In genomic region chr21:34991366-34991967, GRCh38 we compare ENCODE assay signal across 30 cellular contexts. TPM values are rescaled to one million over a fixed set of nuclear protein-coding genes. Genes with fewer than 3 reads are reported as not detected.
DNase-seq lines count a peak whose midpoint lies in the region; ATAC-seq and TF ChIP-seq lines count a peak whose summit lies in the region.
"Had no signal": no experiment of that assay in that cellular context is flagged by ENCODE, and none has a peak within 500 bp of the region (broad histone marks: within the 10 kb centered on the region; RNA-seq: fewer than 3 reads in every experiment).

No MANE protein-coding gene starts in this region.

- H3K9me3 ChIP-seq in CD8-positive, alpha-beta memory T cell (ENCODE audit: low read length), result no peaks in the 10 kb centered on the region
- H3K9me3 ChIP-seq: gastroesophageal sphincter, lower lobe of right lung, psoas muscle, testis had no signal

- H3K4me1 Mint-ChIP-seq in activated CD4-positive, alpha-beta T cell treated with anti-CD3 and anti-CD28 coated beads for 36 hours, result peaks cover 79% of the 10 kb centered on the region
- peaks cover 63% of the 10 kb centered on the region for H3K4me1 Mint-ChIP-seq in activated CD4-positive, alpha-beta T cell treated with anti-CD3 and anti-CD28 coated beads, Interleukin-2, amount 10 ng/mL, durations not matched to agents 7 days and 5 days
- H3K4me1 Mint-ChIP-seq in CD8-positive, alpha-beta memory T cell, result peaks cover 63 to 74% (median 66%) of the 10 kb centered on the region in 3 donors
- H3K4me1 Mint-ChIP-seq in activated T-helper 17 cell treated with anti-CD3 and anti-CD28 coated beads, Interleukin-2, amount 50 U/mL, for 72 hours, result peaks cover 56% of the 10 kb centered on the region
- H3K4me1 Mint-ChIP-seq in natural killer cell, result peaks cover 67 to 70% of the 10 kb centered on the region in 2 donors

- no peaks in the 10 kb centered on the region for H3K27me3 ChIP-seq in CD8-positive, alpha-beta memory T cell (ENCODE audit: insufficient read depth, low read length, poor library complexity, severe bottlenecking)
- H3K27me3 ChIP-seq: testis had no signal

- no peak overlapping the region for H3K4me3 ChIP-seq in CD8-positive, alpha-beta memory T cell (ENCODE audit: low read length)
- H3K4me3 ChIP-seq: gastroesophageal sphincter, lower lobe of right lung, psoas muscle, SK-N-MC, testis had no signal

- POLR2A ChIA-PET in activated CD4-positive, alpha-beta T cell treated with anti-CD3 and anti-CD28 coated beads for 36 hours (lab: Charles Lee), result no interaction called here
- POLR2A ChIA-PET in activated CD4-positive, alpha-beta T cell treated with anti-CD3 and anti-CD28 coated beads, Interleukin-2, amount 10 ng/mL, durations not matched to agents 7 days and 5 days (lab: Charles Lee), result no interaction called here
- POLR2A ChIA-PET in CD8-positive, alpha-beta memory T cell (lab: Charles Lee), result no interaction called here

- no peak overlapping the region for H3K4me3 Mint-ChIP-seq in activated CD4-positive, alpha-beta T cell treated with anti-CD3 and anti-CD28 coated beads for 36 hours
- no peak overlapping the region for H3K4me3 Mint-ChIP-seq in activated CD4-positive, alpha-beta T cell treated with anti-CD3 and anti-CD28 coated beads, Interleukin-2, amount 10 ng/mL, durations not matched to agents 7 days and 5 days
- H3K4me3 Mint-ChIP-seq in CD8-positive, alpha-beta memory T cell, result peak overlapping the region in 3 of 7 donors; percentile 10 to 36 (median 16)
- peak overlapping the region; percentile 81 for H3K4me3 Mint-ChIP-seq in activated T-helper 17 cell treated with anti-CD3 and anti-CD28 coated beads, Interleukin-2, amount 50 U/mL, for 72 hours
- peak overlapping the region; percentile 18 for H3K4me3 Mint-ChIP-seq in natural killer cell
- H3K4me3 Mint-ChIP-seq: nephron had no signal

- H3K9me3 Mint-ChIP-seq in activated CD4-positive, alpha-beta T cell treated with anti-CD3 and anti-CD28 coated beads for 36 hours (ENCODE audit: low read depth), result no peaks in the 10 kb centered on the region
- H3K9me3 Mint-ChIP-seq in activated CD4-positive, alpha-beta T cell treated with anti-CD3 and anti-CD28 coated beads, Interleukin-2, amount 10 ng/mL, durations not matched to agents 7 days and 5 days, result no peaks in the 10 kb centered on the region
- H3K9me3 Mint-ChIP-seq in CD8-positive, alpha-beta memory T cell, result no peaks in the 10 kb centered on the region
- no peaks in the 10 kb centered on the region for H3K9me3 Mint-ChIP-seq in activated T-helper 17 cell treated with anti-CD3 and anti-CD28 coated beads, Interleukin-2, amount 50 U/mL, for 72 hours
- H3K9me3 Mint-ChIP-seq in natural killer cell, result no peaks in the 10 kb centered on the region
- H3K9me3 Mint-ChIP-seq: nephron had no signal

- no peaks in the 10 kb centered on the region for H3K27me3 Mint-ChIP-seq in activated CD4-positive, alpha-beta T cell treated with anti-CD3 and anti-CD28 coated beads for 36 hours
- no peaks in the 10 kb centered on the region for H3K27me3 Mint-ChIP-seq in activated CD4-positive, alpha-beta T cell treated with anti-CD3 and anti-CD28 coated beads, Interleukin-2, amount 10 ng/mL, durations not matched to agents 7 days and 5 days
- no peaks in the 10 kb centered on the region for H3K27me3 Mint-ChIP-seq in CD8-positive, alpha-beta memory T cell
- no peaks in the 10 kb centered on the region for H3K27me3 Mint-ChIP-seq in activated T-helper 17 cell treated with anti-CD3 and anti-CD28 coated beads, Interleukin-2, amount 50 U/mL, for 72 hours
- H3K27me3 Mint-ChIP-seq in natural killer cell (ENCODE audit: low read depth in 2 of 2), result no peaks in the 10 kb centered on the region

- no peak for TF ChIP-seq CTCF in natural killer cell (IDR thresholded peaks at IDR 0.05)

- H3K27ac Mint-ChIP-seq in activated CD4-positive, alpha-beta T cell treated with anti-CD3 and anti-CD28 coated beads for 36 hours, result peak overlapping the region; percentile 39
- no peak overlapping the region for H3K27ac Mint-ChIP-seq in activated CD4-positive, alpha-beta T cell treated with anti-CD3 and anti-CD28 coated beads, Interleukin-2, amount 10 ng/mL, durations not matched to agents 7 days and 5 days
- peak overlapping the region in 7 of 8 donors; percentile 15 to 86 (median 70) for H3K27ac Mint-ChIP-seq in CD8-positive, alpha-beta memory T cell
- H3K27ac Mint-ChIP-seq in activated T-helper 17 cell treated with anti-CD3 and anti-CD28 coated beads, Interleukin-2, amount 50 U/mL, for 72 hours, result peak overlapping the region; percentile 93
- peak overlapping the region; percentile 10 to 25 for H3K27ac Mint-ChIP-seq in natural killer cell
- H3K27ac Mint-ChIP-seq: nephron had no signal

- intact Hi-C loops in activated CD4-positive, alpha-beta T cell treated with anti-CD3 and anti-CD28 coated beads for 36 hours (cut with DNase I, micrococcal nuclease), result loop anchor here (2.0 to 5.0 kb wide), 2 partner anchors 13 to 411 kb away; no protein-coding TSS in a partner anchor
- intact Hi-C loops in natural killer cell (cut with micrococcal nuclease), result no loop called here

- peak; percentile 47 for DNase-seq in activated CD4-positive, alpha-beta T cell treated with anti-CD3 and anti-CD28 coated beads for 36 hours
- no peak for DNase-seq in activated CD4-positive, alpha-beta T cell treated with anti-CD3 and anti-CD28 coated beads, Interleukin-2, amount 10 ng/mL, durations not matched to agents 7 days and 5 days
- DNase-seq in CD8-positive, alpha-beta memory T cell, result no peak
- DNase-seq in natural killer cell (no peak), NCI-H82 treated with DMSO at 0.1 percent for 48 hours (lab: John Stamatoyannopoulos, UW; ENCODE audit: unreplicated experiment) (no peak), NCI-H1694 (lab: John Stamatoyannopoulos, UW) (no peak)
- no peak for DNase-seq in stimulated activated CD4-positive, alpha-beta T cell treated with anti-CD3 and anti-CD28 coated beads, Interleukin-12 subunit alpha, Interleukin-12 subunit beta, amount 100 ng/mL, for 4 hours
- DNase-seq: activated CD4-positive, alpha-beta T cell treated with anti-CD3 and anti-CD28 coated beads for 1 hour; activated naive CD4-positive, alpha-beta T cell; activated T-cell treated with anti-CD3 and anti-CD28 coated beads, Interleukin-2, amount 50 U/mL, for 48 hours; amygdala; DMS153; effector CD8-positive, alpha-beta T cell; Kasumi-1; kidney glomerular epithelial cell; lower lobe of right lung; NCI-H1417 treated with DMSO at 0.1 percent for 48 hours; NCI-H2081 treated with DMSO at 0.1 percent for 48 hours; NCI-H2227 treated with DMSO at 0.1 percent for 48 hours; NCI-H526; NK-92 treated with Interleukin-12 subunit alpha and Interleukin-12 subunit beta, amount 100 ng/mL, for 24 hours; PC-3; psoas muscle; stimulated activated CD4-positive, alpha-beta T cell treated with anti-CD3 and anti-CD28 coated beads, Interleukin-4, amount 100 ng/mL, for 4 hours; testis had no signal

- CTCF ChIA-PET in activated CD4-positive, alpha-beta T cell treated with anti-CD3 and anti-CD28 coated beads for 36 hours (lab: Charles Lee), result interaction anchor here (0.5 to 3.0 kb wide), 2 partner anchors 8 to 233 kb away, joined by 4 to 11 read pairs; no protein-coding TSS in a partner anchor
- CTCF ChIA-PET in activated CD4-positive, alpha-beta T cell treated with anti-CD3 and anti-CD28 coated beads, Interleukin-2, amount 10 ng/mL, durations not matched to agents 7 days and 5 days (lab: Charles Lee), result no interaction called here
- CTCF ChIA-PET in CD8-positive, alpha-beta memory T cell (lab: Charles Lee), result no interaction called here

- ATAC-seq in activated CD4-positive, alpha-beta T cell treated with anti-CD3 and anti-CD28 coated beads for 36 hours, result no peak
- ATAC-seq in activated T-helper 17 cell treated with anti-CD3 and anti-CD28 coated beads, Interleukin-2, amount 50 U/mL, for 72 hours (replicated peaks), result no peak
- ATAC-seq in natural killer cell, result no peak
- ATAC-seq: gastroesophageal sphincter, lower lobe of right lung, PC-3 had no signal

- H3K36me3 ChIP-seq in CD8-positive, alpha-beta memory T cell (ENCODE audit: insufficient read depth, low read length), result no peaks in the 10 kb centered on the region
- H3K36me3 ChIP-seq: gastroesophageal sphincter, lower lobe of right lung had no signal

- peaks cover 8% of the 10 kb centered on the region for H3K36me3 Mint-ChIP-seq in activated CD4-positive, alpha-beta T cell treated with anti-CD3 and anti-CD28 coated beads for 36 hours (ENCODE audit: low read depth)
- peaks cover 12% of the 10 kb centered on the region for H3K36me3 Mint-ChIP-seq in activated CD4-positive, alpha-beta T cell treated with anti-CD3 and anti-CD28 coated beads, Interleukin-2, amount 10 ng/mL, durations not matched to agents 7 days and 5 days (ENCODE audit: low read depth)
- H3K36me3 Mint-ChIP-seq in CD8-positive, alpha-beta memory T cell, result peaks cover 0 to 21% (median 4%) of the 10 kb centered on the region in 3 donors
- H3K36me3 Mint-ChIP-seq in activated T-helper 17 cell treated with anti-CD3 and anti-CD28 coated beads, Interleukin-2, amount 50 U/mL, for 72 hours (ENCODE audit: low read depth), result peaks cover 12% of the 10 kb centered on the region
- no peaks in the 10 kb centered on the region for H3K36me3 Mint-ChIP-seq in natural killer cell

- peaks cover 86% of the 10 kb centered on the region for H3K4me1 ChIP-seq in CD8-positive, alpha-beta memory T cell (ENCODE audit: insufficient read depth, low read length)
- H3K4me1 ChIP-seq: gastroesophageal sphincter, testis had no signal

- no peak overlapping the region for H3K27ac ChIP-seq in CD8-positive, alpha-beta memory T cell (ENCODE audit: low read depth, low read length)
- H3K27ac ChIP-seq: gastroesophageal sphincter, HL-60, lower lobe of right lung, psoas muscle, SK-N-MC, testis had no signal

RNA-seq across cellular contexts. Expression of gene RUNX1, which starts 57.6 kb away (rescaled TPM):
- total RNA-seq in activated CD4-positive, alpha-beta T cell treated with anti-CD3 and anti-CD28 coated beads for 36 hours, result 10 to 100 TPM; 49.5 to 58.8 TPM
- 10 to 100 TPM; 52.0 to 54.0 TPM for total RNA-seq in activated CD4-positive, alpha-beta T cell treated with anti-CD3 and anti-CD28 coated beads, Interleukin-2, amount 10 ng/mL, durations not matched to agents 7 days and 5 days
- 10 to 100 TPM; 40.3 to 41.5 TPM for total RNA-seq in CD8-positive, alpha-beta memory T cell
- 22.0 TPM for polyA plus RNA-seq in CD8-positive, alpha-beta memory T cell
- total RNA-seq in activated T-helper 17 cell treated with anti-CD3 and anti-CD28 coated beads, Interleukin-2, amount 50 U/mL, for 72 hours, result 100 to 1,000 TPM; 112 to 136 TPM
- 100 to 1,000 TPM in 1 of 3 donors, 10 to 100 TPM in 2; 62.1 to 171 (median 98.2) TPM for total RNA-seq in natural killer cell

Comparison
In these comparisons a context has a peak if more than half of its experiments do, and no peak if none do; other contexts are left out.
1. H3K4me3 Mint-ChIP-seq: peak in activated T-helper 17 cell treated with anti-CD3 and anti-CD28 coated beads, Interleukin-2, amount 50 U/mL, for 72 hours (single experiment) and natural killer cell (single experiment); none in activated CD4-positive, alpha-beta T cell treated with anti-CD3 and anti-CD28 coated beads for 36 hours (single experiment) and activated CD4-positive, alpha-beta T cell treated with anti-CD3 and anti-CD28 coated beads, Interleukin-2, amount 10 ng/mL, durations not matched to agents 7 days and 5 days (single experiment).